ENCODE assay signal across 8 cellular contexts in genomic region chr20:33561981-33562601, GRCh38.
A peak's percentile ranks its signal among the peaks of the same experiment; 100 is the strongest.
DNase-seq lines count a peak whose midpoint lies in the region; TF ChIP-seq lines count a peak whose summit lies in the region.

No MANE protein-coding gene starts in this region.

- peaks cover 12% of the 10 kb centered on the region for H3K36me3 Mint-ChIP-seq in activated T-helper 2 cell treated with anti-CD3 and anti-CD28 coated beads, Interferon-gamma antibody, Interleukin-2, Interleukin-4, amounts not matched to agents 10 μg/mL and 5 μg/mL and 100 μg/mL, durations not matched to agents 14 hours and 24 hours and 36 hours (ENCODE audit: low read depth)
- peaks cover 8% of the 10 kb centered on the region for H3K36me3 Mint-ChIP-seq in activated naive CD8-positive, alpha-beta T cell treated with anti-CD3 and anti-CD28 coated beads for 36 hours

- intact Hi-C loops in activated T-helper 2 cell treated with anti-CD3 and anti-CD28 coated beads, Interferon-gamma antibody, Interleukin-2, Interleukin-4, amounts not matched to agents 10 μg/mL and 5 μg/mL and 100 μg/mL, durations not matched to agents 14 hours and 24 hours and 36 hours (cut with micrococcal nuclease) = no loop called here

- no peak overlapping the region for H2AFZ ChIP-seq in SK-N-SH (ENCODE audit: low read depth)
- H2AFZ ChIP-seq in osteoblast (ENCODE audit: low read length) = peak overlapping the region; percentile 34

- 4% methylated on average over 4 of the region's 4 CpGs for WGBS in SK-N-SH (ENCODE audit: low lambda C conversion rate)

- TF ChIP-seq CTCF in AG10803 (conservative IDR thresholded peaks at IDR 0.05; ENCODE audit: low read length) (no peak), SK-N-SH (IDR thresholded peaks at IDR 0.05) (no peak), fibroblast of villous mesenchyme (IDR thresholded peaks at IDR 0.05; ENCODE audit: insufficient read depth, low read depth, low read length) (no peak), osteoblast (IDR thresholded peaks at IDR 0.05; ENCODE audit: extremely low read depth, low read depth, low read length) (no peak)

- H3K27me3 ChIP-seq in SK-N-SH (ENCODE audit: insufficient read depth) = no peaks in the 10 kb centered on the region
- no peaks in the 10 kb centered on the region for H3K27me3 ChIP-seq in osteoblast (ENCODE audit: insufficient read depth, low read length)

- peak; percentile 42 for TF ChIP-seq RAD21 in SK-N-SH (IDR thresholded peaks at IDR 0.05; ENCODE audit: low read length)

- peaks cover 14% of the 10 kb centered on the region; the same call in 1 of the 2 replicates for H4K20me1 ChIP-seq in SK-N-SH (ENCODE audit: insufficient read depth)
- no peaks in the 10 kb centered on the region for H4K20me1 ChIP-seq in osteoblast (ENCODE audit: insufficient read depth, low read length)

- CTCF ChIA-PET in SK-N-SH (lab: Yijun Ruan, JAX) = interaction anchor here (0.6 to 4.2 kb wide), 13 partner anchors 12 to 1970 kb away, joined by 3 to 24 read pairs (median 4); partner anchors contain the start of gene ACTL10

- H3K36me3 ChIP-seq in SK-N-SH (replicated peaks in 1 of 2; ENCODE audit: control insufficient read depth in 1 of 2, insufficient read depth in 2 of 2, low read length in 1 of 2) (peaks cover 0 to 4% of the 10 kb centered on the region in 2 experiments), osteoblast (ENCODE audit: insufficient read depth, low read length) (no peaks in the 10 kb centered on the region)

- H3F3A ChIP-seq in SK-N-SH (replicated peaks; ENCODE audit: insufficient read depth) = peaks cover 15% of the 10 kb centered on the region

- H3K9ac ChIP-seq in SK-N-SH = no peak overlapping the region

- peak overlapping the region; percentile 20 for H3K4me2 ChIP-seq in SK-N-SH
- peak overlapping the region; percentile 59 for H3K4me2 ChIP-seq in osteoblast (ENCODE audit: insufficient read depth, low read length)

- H3K27me3 Mint-ChIP-seq in activated T-helper 2 cell treated with anti-CD3 and anti-CD28 coated beads, Interferon-gamma antibody, Interleukin-2, Interleukin-4, amounts not matched to agents 10 μg/mL and 5 μg/mL and 100 μg/mL, durations not matched to agents 14 hours and 24 hours and 36 hours (ENCODE audit: low read depth) = no peaks in the 10 kb centered on the region
- H3K27me3 Mint-ChIP-seq in activated naive CD8-positive, alpha-beta T cell treated with anti-CD3 and anti-CD28 coated beads for 36 hours = no peaks in the 10 kb centered on the region

- H3K27ac ChIP-seq in SK-N-SH (ENCODE audit: low read depth in 2 of 2, low read length in 1 of 2) = peak overlapping the region; percentile 47 to 97
- H3K27ac ChIP-seq in osteoblast (ENCODE audit: low read depth, low read length) = peak overlapping the region; percentile 24

- peak; percentile 79 to 94 for TF ChIP-seq EP300 in SK-N-SH (IDR thresholded peaks at IDR 0.05; ENCODE audit: borderline replicate concordance in 1 of 2, low read depth in 1 of 2, low read length in 1 of 2)

- no peak overlapping the region for H3K4me3 ChIP-seq in AG10803 (ENCODE audit: low read length)
- peak overlapping the region; percentile 21 to 31; a peak in 3 of 4 replicates for H3K4me3 ChIP-seq in SK-N-SH (ENCODE audit: low read depth in 2 of 2, low read length in 1 of 2)
- H3K4me3 ChIP-seq in fibroblast of villous mesenchyme (ENCODE audit: low read depth, low read length) = peak overlapping the region; percentile 27
- H3K4me3 ChIP-seq in osteoblast (ENCODE audit: insufficient read depth, low read length) = peak overlapping the region; percentile 15

- POLR2A ChIA-PET in SK-N-SH (lab: Yijun Ruan, JAX) = interaction anchor here (0.6 to 2.6 kb wide), 10 partner anchors 10 to 106 kb away, joined by 3 to 27 read pairs (median 5); partner anchors contain the start of genes ACTL10 and CBFA2T2

- no peak overlapping the region for H3K27ac Mint-ChIP-seq in activated T-helper 2 cell treated with anti-CD3 and anti-CD28 coated beads, Interferon-gamma antibody, Interleukin-2, Interleukin-4, amounts not matched to agents 10 μg/mL and 5 μg/mL and 100 μg/mL, durations not matched to agents 14 hours and 24 hours and 36 hours
- H3K27ac Mint-ChIP-seq in activated naive CD8-positive, alpha-beta T cell treated with anti-CD3 and anti-CD28 coated beads for 36 hours = no peak overlapping the region

- H3K79me2 ChIP-seq in SK-N-SH (ENCODE audit: insufficient read depth) (peaks cover 11% of the 10 kb centered on the region; the same call in 1 of the 2 replicates), osteoblast (ENCODE audit: insufficient read depth, low read length) (peaks cover 10% of the 10 kb centered on the region)

- DNase-seq in AG10803 (ENCODE audit: low read depth) (peak; percentile 95), NCI-H1105 treated with DMSO at 0.1 percent for 48 hours (lab: John Stamatoyannopoulos, UW) (peak; percentile 99), SK-N-SH (peak; percentile 83), fibroblast of villous mesenchyme (ENCODE audit: low read depth) (peak; percentile 95), osteoblast (ENCODE audit: insufficient read length, low spot score, missing footprints) (peak; percentile 79)
- no peak for DNase-seq in activated T-helper 2 cell treated with anti-CD3 and anti-CD28 coated beads, Interferon-gamma antibody, Interleukin-2, Interleukin-4, amounts not matched to agents 10 μg/mL and 5 μg/mL and 100 μg/mL, durations not matched to agents 14 hours and 24 hours and 36 hours (ENCODE audit: low spot score)
- DNase-seq in activated naive CD8-positive, alpha-beta T cell treated with anti-CD3 and anti-CD28 coated beads for 36 hours = no peak
- no peak for DNase-seq in activated CD4-positive, alpha-beta T cell treated with anti-CD3 and anti-CD28 coated beads for 4 hours

- no peaks in the 10 kb centered on the region for H3K9me3 Mint-ChIP-seq in activated T-helper 2 cell treated with anti-CD3 and anti-CD28 coated beads, Interferon-gamma antibody, Interleukin-2, Interleukin-4, amounts not matched to agents 10 μg/mL and 5 μg/mL and 100 μg/mL, durations not matched to agents 14 hours and 24 hours and 36 hours
- H3K9me3 Mint-ChIP-seq in activated naive CD8-positive, alpha-beta T cell treated with anti-CD3 and anti-CD28 coated beads for 36 hours = no peaks in the 10 kb centered on the region

- H3K4me1 ChIP-seq in SK-N-SH (ENCODE audit: control insufficient read depth in 1 of 2, insufficient read depth in 2 of 2, low read depth in 1 of 2, low read length in 1 of 2) (peaks cover 4 to 11% of the 10 kb centered on the region in 2 experiments; a peak in 3 of 4 replicates), osteoblast (ENCODE audit: insufficient read depth, low read length) (peaks cover 10% of the 10 kb centered on the region)

- H3K9me2 ChIP-seq in SK-N-SH = no peaks in the 10 kb centered on the region

- H3K9me3 ChIP-seq in SK-N-SH (no peaks in the 10 kb centered on the region), osteoblast (ENCODE audit: low read depth, low read length) (no peaks in the 10 kb centered on the region)

- no peak overlapping the region for H3K4me3 Mint-ChIP-seq in activated T-helper 2 cell treated with anti-CD3 and anti-CD28 coated beads, Interferon-gamma antibody, Interleukin-2, Interleukin-4, amounts not matched to agents 10 μg/mL and 5 μg/mL and 100 μg/mL, durations not matched to agents 14 hours and 24 hours and 36 hours (ENCODE audit: low read depth)
- H3K4me3 Mint-ChIP-seq in activated naive CD8-positive, alpha-beta T cell treated with anti-CD3 and anti-CD28 coated beads for 36 hours = no peak overlapping the region

- peaks cover 6% of the 10 kb centered on the region for H3K4me1 Mint-ChIP-seq in activated T-helper 2 cell treated with anti-CD3 and anti-CD28 coated beads, Interferon-gamma antibody, Interleukin-2, Interleukin-4, amounts not matched to agents 10 μg/mL and 5 μg/mL and 100 μg/mL, durations not matched to agents 14 hours and 24 hours and 36 hours (ENCODE audit: low read depth)
- no peaks in the 10 kb centered on the region for H3K4me1 Mint-ChIP-seq in activated naive CD8-positive, alpha-beta T cell treated with anti-CD3 and anti-CD28 coated beads for 36 hours

TF ChIP-seq in SK-N-SH, 30 proteins besides CTCF, POLR2A, EP300 and RAD21 (continues in another document):
- TF ChIP-seq REST (IDR thresholded peaks at IDR 0.05; ENCODE audit: low read depth, low read length) = peak; percentile 66; the same call in 1 of the 2 replicates
- 0 out of 2 replicates have a peak, but pooled peaks have one; percentile 3 for TF ChIP-seq FOSL2 (IDR thresholded peaks at IDR 0.05; ENCODE audit: borderline replicate concordance, low read depth)
- TF ChIP-seq, protein P1, sequence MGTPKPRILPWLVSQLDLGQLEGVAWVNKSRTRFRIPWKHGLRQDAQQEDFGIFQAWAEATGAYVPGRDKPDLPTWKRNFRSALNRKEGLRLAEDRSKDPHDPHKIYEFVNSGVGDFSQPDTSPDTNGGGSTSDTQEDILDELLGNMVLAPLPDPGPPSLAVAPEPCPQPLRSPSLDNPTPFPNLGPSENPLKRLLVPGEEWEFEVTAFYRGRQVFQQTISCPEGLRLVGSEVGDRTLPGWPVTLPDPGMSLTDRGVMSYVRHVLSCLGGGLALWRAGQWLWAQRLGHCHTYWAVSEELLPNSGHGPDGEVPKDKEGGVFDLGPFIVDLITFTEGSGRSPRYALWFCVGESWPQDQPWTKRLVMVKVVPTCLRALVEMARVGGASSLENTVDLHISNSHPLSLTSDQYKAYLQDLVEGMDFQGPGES (IDR thresholded peaks at IDR 0.05; ENCODE audit: low read depth, low read length) = no peak
- peak; percentile 85 for TF ChIP-seq GATA2 (CRISPR knock-in tag; IDR thresholded peaks at IDR 0.05)

Comparison
In these comparisons a context has a peak if more than half of its experiments do, and no peak if none do; other contexts are left out.
1. DNase-seq: peak in AG10803 (single experiment), NCI-H1105 treated with DMSO at 0.1 percent for 48 hours (single experiment), SK-N-SH (single experiment), fibroblast of villous mesenchyme (single experiment) and osteoblast (single experiment); none in activated T-helper 2 cell treated with anti-CD3 and anti-CD28 coated beads, Interferon-gamma antibody, Interleukin-2, Interleukin-4, amounts not matched to agents 10 μg/mL and 5 μg/mL and 100 μg/mL, durations not matched to agents 14 hours and 24 hours and 36 hours (single experiment), activated naive CD8-positive, alpha-beta T cell treated with anti-CD3 and anti-CD28 coated beads for 36 hours (single experiment) and activated CD4-positive, alpha-beta T cell treated with anti-CD3 and anti-CD28 coated beads for 4 hours (0 of 2).